ENCODE assay signal across 13 cellular contexts in the genomic region with DNA sequence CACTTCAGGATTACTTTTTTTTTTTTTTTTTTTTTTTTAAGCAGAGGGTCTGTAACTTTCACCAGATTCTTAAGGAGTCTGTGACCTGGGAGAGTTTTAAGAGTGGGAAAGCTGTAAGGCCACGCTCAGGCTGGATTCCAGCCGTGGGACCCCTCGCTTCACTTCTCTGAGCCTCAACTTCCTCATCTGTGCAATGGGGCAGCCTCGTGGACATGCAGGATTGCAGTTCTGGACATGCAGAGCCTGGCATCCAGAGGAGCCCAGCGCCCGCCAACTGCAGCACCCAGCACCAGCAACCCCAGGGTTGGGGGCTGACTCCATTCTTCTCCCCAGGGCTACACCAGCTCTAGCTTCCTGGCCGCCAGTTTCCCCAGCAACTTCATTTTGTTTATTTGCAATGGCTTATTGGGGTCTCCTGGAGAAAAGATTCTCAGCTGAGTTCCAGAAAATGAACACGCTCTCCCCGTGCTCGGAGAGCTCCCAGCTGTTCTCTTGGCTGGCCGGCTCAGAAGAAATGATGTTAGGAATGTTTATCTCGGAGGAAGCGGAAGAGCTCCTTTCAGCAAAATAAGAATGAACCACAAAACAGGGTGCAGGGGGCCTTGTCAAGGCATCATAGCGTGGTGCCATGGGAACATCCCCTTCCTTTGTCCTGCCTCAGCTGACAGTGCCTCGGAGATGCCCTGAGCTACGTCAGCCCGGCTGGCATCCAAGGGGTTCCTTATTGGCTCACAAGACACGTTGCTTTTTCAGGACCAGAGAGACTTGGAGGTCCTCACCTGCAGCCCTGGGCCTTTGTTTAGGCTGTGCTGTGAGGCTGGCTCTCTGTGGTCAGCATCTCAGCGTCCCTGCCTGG.
"Had no signal": no experiment of that assay in that cellular context is flagged by ENCODE, and none has a peak within 500 bp of the region (broad histone marks: within the 10 kb centered on the region; RNA-seq: fewer than 3 reads in every experiment).

No MANE protein-coding gene starts in this region.

- H3K4me1 ChIP-seq: SJCRH30 had no signal

- H3K27me3 ChIP-seq: SJCRH30 had no signal

- DNase-seq: activated CD4-positive, alpha-beta T cell treated with anti-CD3 and anti-CD28 coated beads, Interleukin-2, amount 50 U/mL, for 1 hour; activated CD8-positive, alpha-beta memory T cell treated with anti-CD3 and anti-CD28 coated beads for 24 hours; activated naive CD8-positive, alpha-beta T cell treated with anti-CD3 and anti-CD28 coated beads, Interleukin-2, amount 10 ng/mL, durations not matched to agents 7 days and 5 days; aorta; foreskin fibroblast; natural killer cell; occipital lobe; SJCRH30; small intestine; stimulated activated CD4-positive, alpha-beta T cell treated with anti-CD3 and anti-CD28 coated beads, Interleukin-4, amount 100 ng/mL, for 4 hours; stimulated activated CD8-positive, alpha-beta memory T cell treated with anti-CD3 and anti-CD28 coated beads, Interleukin-4, amount 100 ng/mL, for 48 hours; stimulated activated naive CD4-positive, alpha-beta T cell treated with Interleukin-2 at 50 U/mL for 16 hours had no signal

- H3K9me3 ChIP-seq: SJCRH30 had no signal

- ATAC-seq: activated CD4-positive, CD25-positive, alpha-beta regulatory T cell treated with anti-CD3 and anti-CD28 coated beads, Interleukin-2, amount 50 U/mL, for 24 hours; natural killer cell had no signal

- H3K36me3 ChIP-seq: SJCRH30 had no signal

- H3K4me3 ChIP-seq: SJCRH30 had no signal

- H3K27ac ChIP-seq: SJCRH30 had no signal
